ENCODE assay signal across 29 cellular contexts in the genomic region with DNA sequence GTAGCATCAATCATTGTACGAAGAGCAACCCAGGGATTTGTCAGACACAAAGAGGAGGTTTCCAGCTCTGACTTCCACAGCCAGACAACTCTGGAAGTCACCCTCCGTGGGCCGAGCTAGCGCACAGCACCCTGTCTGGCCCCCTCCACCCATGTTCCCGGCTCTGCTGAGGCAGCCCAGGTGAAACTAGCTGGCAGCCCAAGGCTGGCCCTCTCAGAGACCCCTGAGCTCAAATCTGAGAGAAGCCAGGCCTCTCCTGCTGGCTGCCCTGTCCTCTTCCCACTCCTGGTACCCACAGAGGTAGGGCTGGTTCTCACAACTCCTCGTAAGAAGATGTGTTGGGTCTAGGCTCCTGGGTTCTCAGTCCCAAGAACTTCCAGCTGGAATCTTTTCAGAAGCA.
"Had no signal": no experiment of that assay in that cellular context is flagged by ENCODE, and none has a peak within 500 bp of the region (broad histone marks: within the 10 kb centered on the region; RNA-seq: fewer than 3 reads in every experiment).

No MANE protein-coding gene starts in this region.

- H3K27me3 ChIP-seq: neutrophil, ovary, right lobe of liver, thyroid gland, upper lobe of left lung, vagina had no signal

- ATAC-seq: natural killer cell; psoas muscle; right cardiac atrium; right lobe of liver; stimulated activated effector memory CD8-positive, alpha-beta T cell treated with anti-CD3 and anti-CD28 coated beads, Interleukin-12 subunit alpha, Interleukin-12 subunit beta, amount 100 ng/mL, for 72 hours; stimulated activated naive B cell treated with anti-CD40 and anti-IgM and Interleukin-4, amounts not matched to agents 10 μg/mL and 1 μg/mL and 100 μg/mL, for 72 hours had no signal

- H3K9me3 ChIP-seq: neutrophil, ovary, psoas muscle, right lobe of liver, sigmoid colon, stomach, thoracic aorta, thyroid gland, tibial nerve, upper lobe of left lung, vagina had no signal

- H3K9me3 Mint-ChIP-seq: natural killer cell; nephron; stimulated activated effector memory CD8-positive, alpha-beta T cell treated with anti-CD3 and anti-CD28 coated beads, Interleukin-12 subunit alpha, Interleukin-12 subunit beta, amount 100 ng/mL, for 72 hours; stimulated activated naive CD8-positive, alpha-beta T cell treated with anti-CD3 and anti-CD28 coated beads, Interleukin-15, Interleukin-2, amounts not matched to agents 100 ng/mL and 50 ng/mL, for 24 hours had no signal

- H3K4me1 Mint-ChIP-seq: natural killer cell; stimulated activated effector memory CD8-positive, alpha-beta T cell treated with anti-CD3 and anti-CD28 coated beads, Interleukin-12 subunit alpha, Interleukin-12 subunit beta, amount 100 ng/mL, for 72 hours; stimulated activated naive B cell treated with anti-CD40 and anti-IgM and Interleukin-4, amounts not matched to agents 10 μg/mL and 1 μg/mL and 100 μg/mL, for 72 hours had no signal

- H3K4me1 ChIP-seq: parathyroid adenoma, psoas muscle, right lobe of liver, sigmoid colon, stomach, thyroid gland, tibial nerve, upper lobe of left lung, vagina had no signal

- H3K27me3 Mint-ChIP-seq: stimulated activated naive CD8-positive, alpha-beta T cell treated with anti-CD3 and anti-CD28 coated beads, Interleukin-15, Interleukin-2, amounts not matched to agents 100 ng/mL and 50 ng/mL, for 24 hours had no signal

- H3K9ac ChIP-seq: parathyroid adenoma had no signal

- DNase-seq: natural killer cell; nucleus accumbens; ovary; posterior cingulate gyrus; psoas muscle; right cardiac atrium; right lobe of liver; sigmoid colon; small intestine; stimulated activated CD4-positive, alpha-beta T cell treated with anti-CD3 and anti-CD28 coated beads, Interleukin-15, amount 100 ng/mL, for 24 hours; stimulated activated CD4-positive, alpha-beta T cell treated with anti-CD3 and anti-CD28 coated beads, Interleukin-2, amount 100 ng/mL, for 24 hours; stimulated activated CD4-positive, alpha-beta T cell treated with anti-CD3 and anti-CD28 coated beads, Interleukin-2, amount 100 ng/mL, for 48 hours; stimulated activated CD4-positive, alpha-beta T cell treated with anti-CD3 and anti-CD28 coated beads, Interleukin-4, amount 100 ng/mL, for 24 hours; stimulated activated naive B cell treated with anti-CD40 and anti-IgM and Interleukin-4, amounts not matched to agents 10 μg/mL and 1 μg/mL and 100 μg/mL, for 72 hours; stimulated activated naive CD4-positive, alpha-beta T cell treated with Interleukin-2 at 50 U/mL for 16 hours; stomach; thyroid gland; trophoblast cell had no signal

- H3K79me2 ChIP-seq: parathyroid adenoma had no signal

- H3K36me3 Mint-ChIP-seq: natural killer cell; stimulated activated effector memory CD8-positive, alpha-beta T cell treated with anti-CD3 and anti-CD28 coated beads, Interleukin-12 subunit alpha, Interleukin-12 subunit beta, amount 100 ng/mL, for 72 hours; stimulated activated naive B cell treated with anti-CD40 and anti-IgM and Interleukin-4, amounts not matched to agents 10 μg/mL and 1 μg/mL and 100 μg/mL, for 72 hours had no signal

- H3K4me3 ChIP-seq: ovary, psoas muscle, right lobe of liver, sigmoid colon, stomach, thoracic aorta, thyroid gland, tibial nerve, upper lobe of left lung, vagina had no signal

- FAIRE-seq: small intestine, urothelium cell line had no signal

- H3K27ac ChIP-seq: neutrophil, ovary, parathyroid adenoma, psoas muscle, right lobe of liver, sigmoid colon, stomach, thoracic aorta, thyroid gland, tibial nerve, upper lobe of left lung, vagina had no signal

- H3K36me3 ChIP-seq: neutrophil, ovary, right lobe of liver, sigmoid colon, stomach, thoracic aorta, thyroid gland, tibial nerve, upper lobe of left lung, vagina had no signal

- H3K27ac Mint-ChIP-seq: natural killer cell; nephron; progenitor cell of endocrine pancreas; stimulated activated effector memory CD8-positive, alpha-beta T cell treated with anti-CD3 and anti-CD28 coated beads, Interleukin-12 subunit alpha, Interleukin-12 subunit beta, amount 100 ng/mL, for 72 hours; stimulated activated naive B cell treated with anti-CD40 and anti-IgM and Interleukin-4, amounts not matched to agents 10 μg/mL and 1 μg/mL and 100 μg/mL, for 72 hours; stimulated activated naive CD8-positive, alpha-beta T cell treated with anti-CD3 and anti-CD28 coated beads, Interleukin-15, Interleukin-2, amounts not matched to agents 100 ng/mL and 50 ng/mL, for 24 hours had no signal

- H3K4me3 Mint-ChIP-seq: natural killer cell; nephron; stimulated activated effector memory CD8-positive, alpha-beta T cell treated with anti-CD3 and anti-CD28 coated beads, Interleukin-12 subunit alpha, Interleukin-12 subunit beta, amount 100 ng/mL, for 72 hours; stimulated activated naive B cell treated with anti-CD40 and anti-IgM and Interleukin-4, amounts not matched to agents 10 μg/mL and 1 μg/mL and 100 μg/mL, for 72 hours; stimulated activated naive CD8-positive, alpha-beta T cell treated with anti-CD3 and anti-CD28 coated beads, Interleukin-15, Interleukin-2, amounts not matched to agents 100 ng/mL and 50 ng/mL, for 24 hours had no signal

- H2AFZ ChIP-seq: parathyroid adenoma had no signal
